Comparison of ENCODE assay signal across 1 cellular context in the genomic region with DNA sequence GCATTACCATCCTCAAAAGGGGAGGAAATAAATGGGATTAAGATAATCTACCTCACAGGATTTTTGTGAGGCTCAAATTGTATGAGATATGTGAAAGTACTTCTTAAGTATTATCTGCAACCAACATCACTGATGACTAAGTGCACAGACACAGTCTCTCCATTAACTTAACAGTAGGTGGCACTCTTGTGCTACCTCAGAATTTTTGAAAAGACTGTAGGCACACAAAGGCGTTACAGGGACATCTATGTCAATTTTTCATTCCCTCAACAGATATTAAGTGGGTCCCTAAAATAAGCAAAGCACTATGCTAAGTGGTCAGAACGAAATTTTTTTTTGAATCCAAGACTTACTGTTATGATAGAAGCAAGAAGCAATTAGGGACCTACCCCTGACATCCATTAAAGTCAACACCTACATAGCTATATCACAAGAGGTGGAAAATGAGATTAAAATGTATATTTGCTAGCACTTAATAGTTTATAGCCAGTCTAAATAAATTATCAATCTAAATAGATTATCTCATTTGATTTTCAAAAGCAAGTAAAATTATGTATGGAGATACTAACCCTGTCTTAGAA.
TF ChIP-seq lines count a peak whose summit lies in the region.

No MANE protein-coding gene starts in this region.

TF ChIP-seq in SK-N-SH, 30 proteins besides CTCF, POLR2A, EP300 and RAD21 (continued from another document):
- TF ChIP-seq, protein P1, sequence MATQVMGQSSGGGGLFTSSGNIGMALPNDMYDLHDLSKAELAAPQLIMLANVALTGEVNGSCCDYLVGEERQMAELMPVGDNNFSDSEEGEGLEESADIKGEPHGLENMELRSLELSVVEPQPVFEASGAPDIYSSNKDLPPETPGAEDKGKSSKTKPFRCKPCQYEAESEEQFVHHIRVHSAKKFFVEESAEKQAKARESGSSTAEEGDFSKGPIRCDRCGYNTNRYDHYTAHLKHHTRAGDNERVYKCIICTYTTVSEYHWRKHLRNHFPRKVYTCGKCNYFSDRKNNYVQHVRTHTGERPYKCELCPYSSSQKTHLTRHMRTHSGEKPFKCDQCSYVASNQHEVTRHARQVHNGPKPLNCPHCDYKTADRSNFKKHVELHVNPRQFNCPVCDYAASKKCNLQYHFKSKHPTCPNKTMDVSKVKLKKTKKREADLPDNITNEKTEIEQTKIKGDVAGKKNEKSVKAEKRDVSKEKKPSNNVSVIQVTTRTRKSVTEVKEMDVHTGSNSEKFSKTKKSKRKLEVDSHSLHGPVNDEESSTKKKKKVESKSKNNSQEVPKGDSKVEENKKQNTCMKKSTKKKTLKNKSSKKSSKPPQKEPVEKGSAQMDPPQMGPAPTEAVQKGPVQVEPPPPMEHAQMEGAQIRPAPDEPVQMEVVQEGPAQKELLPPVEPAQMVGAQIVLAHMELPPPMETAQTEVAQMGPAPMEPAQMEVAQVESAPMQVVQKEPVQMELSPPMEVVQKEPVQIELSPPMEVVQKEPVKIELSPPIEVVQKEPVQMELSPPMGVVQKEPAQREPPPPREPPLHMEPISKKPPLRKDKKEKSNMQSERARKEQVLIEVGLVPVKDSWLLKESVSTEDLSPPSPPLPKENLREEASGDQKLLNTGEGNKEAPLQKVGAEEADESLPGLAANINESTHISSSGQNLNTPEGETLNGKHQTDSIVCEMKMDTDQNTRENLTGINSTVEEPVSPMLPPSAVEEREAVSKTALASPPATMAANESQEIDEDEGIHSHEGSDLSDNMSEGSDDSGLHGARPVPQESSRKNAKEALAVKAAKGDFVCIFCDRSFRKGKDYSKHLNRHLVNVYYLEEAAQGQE (IDR thresholded peaks at IDR 0.05; ENCODE audit: low read depth, low read length) = no peak
- TF ChIP-seq FOXM1 (IDR thresholded peaks at IDR 0.05; ENCODE audit: low read depth) (no peak), POLR2AphosphoS5 (IDR thresholded peaks at IDR 0.05; ENCODE audit: low read depth, low read length) (no peak), JUND (IDR thresholded peaks at IDR 0.05) (no peak), SIN3A (IDR thresholded peaks at IDR 0.05; ENCODE audit: borderline replicate concordance, low read depth, low read length) (no peak), ZBTB33 (IDR thresholded peaks at IDR 0.05; ENCODE audit: borderline replicate concordance, low read depth) (no peak), GABPA (IDR thresholded peaks at IDR 0.05; ENCODE audit: low read depth) (no peak)
